ENCODE assay signal across 16 cellular contexts in the genomic region with DNA sequence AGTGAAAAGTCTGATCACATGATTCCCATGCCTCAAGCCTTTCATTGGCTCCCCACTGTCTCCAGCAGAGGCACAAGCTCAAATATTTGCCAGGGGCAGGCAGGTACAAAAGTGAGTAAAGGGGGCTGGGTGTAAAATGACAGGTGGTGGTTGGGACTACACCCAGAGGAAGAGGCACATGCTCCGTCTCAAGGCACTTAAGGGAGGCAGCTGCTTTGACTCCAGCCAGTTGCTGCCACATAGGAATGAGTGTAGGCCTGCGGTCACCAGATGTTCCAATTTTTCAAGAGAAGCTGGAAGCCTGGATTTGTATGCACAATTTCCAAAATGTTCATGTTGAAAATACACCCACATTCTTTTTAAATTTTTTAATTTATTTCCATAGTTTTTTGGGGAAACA.
"Had no signal": no experiment of that assay in that cellular context is flagged by ENCODE, and none has a peak within 500 bp of the region (broad histone marks: within the 10 kb centered on the region; RNA-seq: fewer than 3 reads in every experiment).

No MANE protein-coding gene starts in this region.

- H3K27me3 ChIP-seq: body of pancreas, heart left ventricle, sigmoid colon, upper lobe of right lung had no signal

- ATAC-seq: body of pancreas; heart left ventricle; stimulated activated naive CD8-positive, alpha-beta T cell treated with anti-CD3 and anti-CD28 coated beads, Interleukin-15, Interleukin-2, amounts not matched to agents 100 U/mL and 50 U/mL, for 24 hours; upper lobe of right lung had no signal

- H3K36me3 ChIP-seq: heart left ventricle, left ventricle myocardium inferior, sigmoid colon, upper lobe of right lung had no signal

- H3K9me3 ChIP-seq: body of pancreas, upper lobe of right lung had no signal

- DNase-seq: activated CD4-positive, alpha-beta T cell treated with anti-CD3 and anti-CD28 coated beads, Interleukin-2, amount 10 ng/mL, durations not matched to agents 24 days and 14 days; activated naive CD4-positive, alpha-beta T cell treated with anti-CD3 and anti-CD28 coated beads, Interleukin-2, amount 10 ng/mL, durations not matched to agents 7 days and 5 days; body of pancreas; central memory CD4-positive, alpha-beta T cell; effector CD4-positive, alpha-beta T cell; foreskin melanocyte; heart left ventricle; islet precursor cell; left ventricle myocardium inferior; sigmoid colon; stimulated activated CD4-positive, alpha-beta T cell treated with anti-CD3 and anti-CD28 coated beads, Interleukin-4, amount 100 ng/mL, for 1 hour; stimulated activated CD8-positive, alpha-beta memory T cell treated with anti-CD3 and anti-CD28 coated beads, Interleukin-4, amount 100 ng/mL, for 48 hours; stimulated activated naive CD8-positive, alpha-beta T cell treated with anti-CD3 and anti-CD28 coated beads, Interleukin-15, Interleukin-2, amounts not matched to agents 100 U/mL and 50 U/mL, for 24 hours; upper lobe of right lung had no signal

- H3K4me1 ChIP-seq: body of pancreas, heart left ventricle, left ventricle myocardium inferior, sigmoid colon, upper lobe of right lung had no signal

- H3K27ac ChIP-seq: body of pancreas, coronary artery, heart left ventricle, left ventricle myocardium inferior, sigmoid colon, upper lobe of right lung had no signal

- FAIRE-seq: endothelial cell of umbilical vein had no signal

- H3K4me3 ChIP-seq: body of pancreas, coronary artery, heart left ventricle, left ventricle myocardium inferior, sigmoid colon, upper lobe of right lung had no signal
